Comparison of ENCODE assay signal across 8 cellular contexts in the genomic region with DNA sequence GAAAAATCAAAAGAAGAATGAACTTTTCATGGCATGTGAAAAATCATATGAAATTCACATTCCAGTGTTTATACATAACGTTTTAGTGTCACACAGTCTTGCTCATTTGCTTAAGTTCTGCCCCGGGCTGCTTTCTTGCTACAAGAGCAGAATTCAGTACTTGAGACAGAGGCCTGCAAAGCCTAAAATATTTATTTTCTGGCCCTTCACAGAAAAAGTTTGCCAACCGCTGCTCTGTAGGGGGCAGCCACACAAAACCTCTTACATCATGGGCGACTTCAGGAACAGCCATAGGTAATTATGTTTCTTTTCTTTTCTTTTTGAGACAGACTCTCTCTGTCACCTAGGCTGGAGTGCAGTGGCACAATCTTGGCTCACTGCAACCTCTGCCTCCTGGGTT. TPM values are rescaled to one million over a fixed set of nuclear protein-coding genes. Genes with fewer than 3 reads are reported as not detected.
DNase-seq lines count a peak whose midpoint lies in the region; ATAC-seq, FAIRE-seq and TF ChIP-seq lines count a peak whose summit lies in the region.

No MANE protein-coding gene starts in this region.

- H3K36me3 ChIP-seq in Caco-2 (ENCODE audit: control insufficient read depth, insufficient read depth, low read length), result peaks cover 2% of the 10 kb centered on the region
- H3K36me3 ChIP-seq in iPS-15b (ENCODE audit: control insufficient read depth, insufficient read depth, low read length), result peaks cover 11% of the 10 kb centered on the region

- H3K9me3 Mint-ChIP-seq in Caco-2 (ENCODE audit: unreplicated experiment), result no peaks in the 10 kb centered on the region
- no peaks in the 10 kb centered on the region for H3K9me3 Mint-ChIP-seq in activated naive CD8-positive, alpha-beta T cell treated with anti-CD3 and anti-CD28 coated beads for 36 hours
- H3K9me3 Mint-ChIP-seq in stimulated activated memory B cell treated with anti-CD40 and anti-IgM and Interleukin-4, amounts not matched to agents 10 μg/mL and 1 μg/mL and 100 μg/mL, for 72 hours, result no peaks in the 10 kb centered on the region

- FAIRE-seq in H54 (lab: Jason Lieb, UNC), result no peak

- CTCF ChIA-PET in Caco-2 (lab: Charles Lee), result interaction anchor here (0.9 to 1.3 kb wide), 2 partner anchors 18 to 79 kb away, joined by 3 to 4 read pairs; partner anchors contain the start of genes BATF2 and GPHA2

- ATAC-seq in stimulated activated memory B cell treated with anti-CD40 and anti-IgM and Interleukin-4, amounts not matched to agents 10 μg/mL and 1 μg/mL and 100 μg/mL, for 72 hours, result no peak
- no peak for ATAC-seq in esophagus mucosa

- peak overlapping the region; percentile 56 for H3K9ac ChIP-seq in iPS-15b (ENCODE audit: low read depth, low read length)

- H3K9me3 ChIP-seq in Caco-2 (no peaks in the 10 kb centered on the region), iPS-15b (ENCODE audit: control insufficient read depth, insufficient read depth, low read length) (no peaks in the 10 kb centered on the region)

- H3K4me3 Mint-ChIP-seq in Caco-2 (ENCODE audit: unreplicated experiment), result peak overlapping the region; percentile 91
- H3K4me3 Mint-ChIP-seq in activated naive CD8-positive, alpha-beta T cell treated with anti-CD3 and anti-CD28 coated beads for 36 hours, result peak overlapping the region; percentile 88
- H3K4me3 Mint-ChIP-seq in stimulated activated memory B cell treated with anti-CD40 and anti-IgM and Interleukin-4, amounts not matched to agents 10 μg/mL and 1 μg/mL and 100 μg/mL, for 72 hours, result peak overlapping the region; percentile 89

- no peaks in the 10 kb centered on the region for H3K4me1 Mint-ChIP-seq in Caco-2 (ENCODE audit: low read depth, unreplicated experiment)
- peaks cover 21% of the 10 kb centered on the region for H3K4me1 Mint-ChIP-seq in activated naive CD8-positive, alpha-beta T cell treated with anti-CD3 and anti-CD28 coated beads for 36 hours
- peaks cover 38% of the 10 kb centered on the region for H3K4me1 Mint-ChIP-seq in stimulated activated memory B cell treated with anti-CD40 and anti-IgM and Interleukin-4, amounts not matched to agents 10 μg/mL and 1 μg/mL and 100 μg/mL, for 72 hours

- H3K27me3 ChIP-seq in Caco-2 (replicated peaks; ENCODE audit: control insufficient read depth, insufficient read depth, low read length) (no peaks in the 10 kb centered on the region), iPS-15b (ENCODE audit: control insufficient read depth, insufficient read depth, low read length) (no peaks in the 10 kb centered on the region)

- H3K27ac Mint-ChIP-seq in Caco-2 (ENCODE audit: unreplicated experiment), result peak overlapping the region; percentile 74
- H3K27ac Mint-ChIP-seq in activated naive CD8-positive, alpha-beta T cell treated with anti-CD3 and anti-CD28 coated beads for 36 hours, result peak overlapping the region; percentile 85
- H3K27ac Mint-ChIP-seq in stimulated activated memory B cell treated with anti-CD40 and anti-IgM and Interleukin-4, amounts not matched to agents 10 μg/mL and 1 μg/mL and 100 μg/mL, for 72 hours, result peak overlapping the region; percentile 93

- intact Hi-C loops in Caco-2 (cut with micrococcal nuclease; ENCODE audit: unreplicated experiment), result no loop called here

- no peak for DNase-seq in Caco-2
- peak; percentile 60 for DNase-seq in KBM-7
- no peak for DNase-seq in activated naive CD8-positive, alpha-beta T cell treated with anti-CD3 and anti-CD28 coated beads for 36 hours
- DNase-seq in H54 (ENCODE audit: insufficient read length, low spot score), result no peak
- DNase-seq in activated CD8-positive, alpha-beta memory T cell treated with anti-CD3 and anti-CD28 coated beads, Interleukin-2, amount 50 U/mL, for 4 hours, result no peak

- no TSS peak for BruUV-seq in Caco-2 (replicated peaks; lab: Mats Ljungman, UMichigan)

- H3K4me3 ChIP-seq in Caco-2 (ENCODE audit: low read depth, low read length) (peak overlapping the region; percentile 43), iPS-15b (ENCODE audit: low read depth, low read length) (peak overlapping the region; percentile 57)

- POLR2A ChIA-PET in Caco-2 (lab: Charles Lee), result no interaction called here

- no peak for TF ChIP-seq POLR2A in H54 (IDR thresholded peaks at IDR 0.05; ENCODE audit: low read depth, low read length)

- H3K27me3 Mint-ChIP-seq in Caco-2 (ENCODE audit: insufficient read depth, unreplicated experiment), result no peaks in the 10 kb centered on the region
- H3K27me3 Mint-ChIP-seq in activated naive CD8-positive, alpha-beta T cell treated with anti-CD3 and anti-CD28 coated beads for 36 hours, result no peaks in the 10 kb centered on the region
- no peaks in the 10 kb centered on the region for H3K27me3 Mint-ChIP-seq in stimulated activated memory B cell treated with anti-CD40 and anti-IgM and Interleukin-4, amounts not matched to agents 10 μg/mL and 1 μg/mL and 100 μg/mL, for 72 hours

- in situ Hi-C loops in KBM-7 (cut with MboI; ENCODE audit: low pct_unique_long_range_greater_than_20kb, low sequenced_read_pairs), result no loop called here

- H3K4me1 ChIP-seq in Caco-2 (peaks cover 6% of the 10 kb centered on the region), iPS-15b (ENCODE audit: control insufficient read depth, insufficient read depth, low read length) (peaks cover 6% of the 10 kb centered on the region)

- peaks cover 14% of the 10 kb centered on the region for H3K36me3 Mint-ChIP-seq in Caco-2 (ENCODE audit: insufficient read depth, unreplicated experiment)
- no peaks in the 10 kb centered on the region for H3K36me3 Mint-ChIP-seq in activated naive CD8-positive, alpha-beta T cell treated with anti-CD3 and anti-CD28 coated beads for 36 hours
- peaks cover 8% of the 10 kb centered on the region for H3K36me3 Mint-ChIP-seq in stimulated activated memory B cell treated with anti-CD40 and anti-IgM and Interleukin-4, amounts not matched to agents 10 μg/mL and 1 μg/mL and 100 μg/mL, for 72 hours

- TF ChIP-seq CTCF in Caco-2 (IDR thresholded peaks at IDR 0.05; ENCODE audit: insufficient read depth in 1 of 2, low read depth in 1 of 2, low read length in 1 of 2, severe bottlenecking in 1 of 2, unreplicated experiment in 1 of 2), result no peak

RNA-seq across cellular contexts. Expression of gene ATG2A, which starts 1.0 kb away (rescaled TPM):
- 27.9 and 31.1 TPM in 2 replicates for total RNA-seq in Caco-2 (2022)
- total RNA-seq in activated naive CD8-positive, alpha-beta T cell treated with anti-CD3 and anti-CD28 coated beads for 36 hours, result 10 to 100 TPM; 17.3 to 18.0 TPM
- 10.7 TPM for total RNA-seq in esophagus mucosa

RNA-seq across cellular contexts. Expression of gene PPP2R5B, which starts 6.4 kb away (rescaled TPM):
- total RNA-seq in Caco-2 (2022), result 7.4 and 7.7 TPM in 2 replicates
- 10 to 100 TPM; 11.3 to 11.4 TPM for total RNA-seq in activated naive CD8-positive, alpha-beta T cell treated with anti-CD3 and anti-CD28 coated beads for 36 hours
- total RNA-seq in esophagus mucosa, result 7.0 TPM

RNA-seq across cellular contexts. Expression of gene GPHA2, which starts 17.6 kb away (rescaled TPM):
- total RNA-seq in Caco-2 (2022), result not detected in 2 replicates
- not detected for total RNA-seq in activated naive CD8-positive, alpha-beta T cell treated with anti-CD3 and anti-CD28 coated beads for 36 hours
- total RNA-seq in esophagus mucosa, result not detected

RNA-seq across cellular contexts. Expression of gene EHD1, which starts 39.6 kb away (rescaled TPM):
- 123 and 129 TPM in 2 replicates for total RNA-seq in Caco-2 (2022)
- total RNA-seq in activated naive CD8-positive, alpha-beta T cell treated with anti-CD3 and anti-CD28 coated beads for 36 hours, result 100 to 1,000 TPM; 103 to 112 TPM
- 25.6 TPM for total RNA-seq in esophagus mucosa

RNA-seq across cellular contexts. Expression of gene MAJIN, which starts 53.9 kb away (rescaled TPM):
- not detected in 2 replicates for total RNA-seq in Caco-2 (2022)
- total RNA-seq in activated naive CD8-positive, alpha-beta T cell treated with anti-CD3 and anti-CD28 coated beads for 36 hours, result under 1 TPM in 1 of 2 experiments, not detected in 1; 0.14 TPM
- total RNA-seq in esophagus mucosa, result not detected
